ENCODE assay signal across 1 cellular context in genomic region chr2:37343537-37344434, GRCh38.
A peak's percentile ranks its signal among the peaks of the same experiment; 100 is the strongest.
TF ChIP-seq lines count a peak whose summit lies in the region.

No MANE protein-coding gene starts in this region.

TF ChIP-seq in K562, 482 proteins besides CTCF, POLR2A, EP300 and RAD21 (continued from another document):
- TF ChIP-seq CTCFL (IDR thresholded peaks at IDR 0.05; ENCODE audit: borderline replicate concordance, insufficient read depth, low read depth, low read length, poor library complexity, severe bottlenecking) (no peak), RBM22 (IDR thresholded peaks at IDR 0.05; ENCODE audit: low read depth, low read length, poor library complexity, severe bottlenecking) (no peak), ATF7 (IDR thresholded peaks at IDR 0.05) (no peak), ZNF121 (CRISPR knock-in tag; conservative IDR thresholded peaks at IDR 0.05) (no peak), CREB3 (tag; conservative IDR thresholded peaks at IDR 0.05; ENCODE audit: low read depth) (no peak), FOXJ3 (CRISPR knock-in tag; IDR thresholded peaks at IDR 0.05) (no peak), ZNF316 (IDR thresholded peaks at IDR 0.05) (no peak), RBM25 (IDR thresholded peaks at IDR 0.05; ENCODE audit: low read depth, low read length, severe bottlenecking) (peak; percentile 60), EGR1 (conservative IDR thresholded peaks at IDR 0.05) (0 out of 2 replicates have a peak, but pooled peaks have one; percentile 39), RNF219 (CRISPR knock-in tag; IDR thresholded peaks at IDR 0.05) (no peak), MTA2 (IDR thresholded peaks at IDR 0.05; ENCODE audit: low read depth) (no peak), CGGBP1 (CRISPR knock-in tag; IDR thresholded peaks at IDR 0.05) (no peak)
